ENCODE assay signal across 1 cellular context in genomic region chr1:16207318-16208269, GRCh38.
TF ChIP-seq lines count a peak whose summit lies in the region.

No MANE protein-coding gene starts in this region.

TF ChIP-seq in GM23338, 12 proteins besides CTCF, POLR2A, EP300 and RAD21 (continued from another document):
- TF ChIP-seq REST (IDR thresholded peaks at IDR 0.05; ENCODE audit: unreplicated experiment) (no peak), JUNB (IDR thresholded peaks at IDR 0.05; ENCODE audit: unreplicated experiment) (no peak)
